ENCODE assay signal across 1 cellular context in the genomic region with DNA sequence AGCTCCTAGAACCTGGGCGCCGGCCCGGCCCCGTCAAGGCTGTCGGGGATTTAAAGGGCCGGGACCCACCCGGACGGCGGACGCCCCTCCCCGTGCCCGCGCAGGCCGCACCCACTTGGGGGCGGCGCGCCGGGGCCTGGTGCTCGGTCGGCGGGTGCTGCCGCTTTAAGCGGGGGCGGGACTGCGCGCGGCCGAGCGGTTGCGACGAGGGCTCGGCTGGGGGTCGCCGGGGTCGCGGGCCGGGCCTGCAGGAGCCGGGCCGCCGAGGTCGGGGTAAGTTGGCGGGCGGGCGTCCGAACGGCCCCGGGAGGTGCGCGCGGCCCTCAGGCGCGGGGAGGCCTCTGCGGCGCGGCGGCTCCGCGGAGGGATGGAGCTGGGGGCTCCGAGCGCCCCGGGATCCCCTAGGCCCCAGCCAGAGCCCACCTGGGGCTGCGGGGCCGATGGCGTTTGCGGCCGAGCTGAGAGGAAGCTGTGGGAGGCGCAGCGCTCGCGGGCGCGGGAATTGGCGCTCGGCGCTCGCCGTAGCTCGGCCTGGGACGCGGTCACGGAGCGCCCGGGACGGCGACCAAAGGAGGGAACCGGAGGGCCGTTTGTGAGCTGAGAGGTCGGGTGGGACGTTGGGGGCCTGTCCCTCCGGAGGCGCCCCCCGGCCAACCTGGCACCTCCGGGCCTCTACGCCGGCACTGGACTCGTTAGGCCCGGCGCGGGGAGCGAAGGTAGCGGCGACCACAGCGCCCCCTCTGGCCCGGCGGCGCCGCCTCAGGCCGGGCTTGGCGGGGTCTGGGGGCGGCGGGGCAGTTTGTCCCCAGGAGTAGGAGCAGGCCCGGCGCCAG.
A peak's percentile ranks its signal among the peaks of the same experiment; 100 is the strongest.
TF ChIP-seq lines count a peak whose summit lies in the region.

Gene TRRAP, plus strand, starts transcription at position 168 of the 833 bp plus-strand sequence. CDS start 2,619 bp downstream, outside the sequence.

TF ChIP-seq in K562, 482 proteins besides CTCF, POLR2A, EP300 and RAD21 (continued from another document):
- TF ChIP-seq ZNF592 (IDR thresholded peaks at IDR 0.05) (peak; percentile 39; the same call in 1 of the 2 replicates), GATAD2B (IDR thresholded peaks at IDR 0.05; ENCODE audit: borderline replicate concordance) (peak; percentile 92), SRSF7 (optimal IDR thresholded peaks at IDR 0.05; ENCODE audit: low read depth, low read length) (no peak), ZBTB5 (IDR thresholded peaks at IDR 0.05) (no peak), EP400 (IDR thresholded peaks at IDR 0.05) (peak; percentile 77; the same call in 1 of the 2 replicates), POLR3A (IDR thresholded peaks at IDR 0.05; ENCODE audit: borderline replicate concordance, extremely low read depth, insufficient read depth, insufficient read length) (no peak), ATF2 (CRISPR knock-in tag; IDR thresholded peaks at IDR 0.05) (no peak), HMGXB4 (CRISPR knock-in tag; IDR thresholded peaks at IDR 0.05) (peak; percentile 99), ZNF354B (CRISPR knock-in tag; IDR thresholded peaks at IDR 0.05) (no peak), ZNF239 (CRISPR knock-in tag; IDR thresholded peaks at IDR 0.05) (no peak), HDAC1 (IDR thresholded peaks at IDR 0.05) (peak in 1 of 2 experiments; percentile 50; a peak in 1 of 4 replicates), E2F4 (CRISPR knock-in tag; IDR thresholded peaks at IDR 0.05; ENCODE audit: low read depth) (no peak; the same call in 1 of the 2 replicates), SRF (CRISPR knock-in tag; IDR thresholded peaks at IDR 0.05) (peak in 1 of 2 experiments; percentile 52; a peak in 1 of 4 replicates), KDM1A (IDR thresholded peaks at IDR 0.05) (no peak), ZNF507 (tag; conservative IDR thresholded peaks at IDR 0.05) (no peak), ZFPM2 (CRISPR knock-in tag; IDR thresholded peaks at IDR 0.05) (0 out of 2 replicates have a peak, but pooled peaks have one; percentile 20), YY1 (IDR thresholded peaks at IDR 0.05; ENCODE audit: borderline replicate concordance in 1 of 3, control insufficient read depth in 1 of 3, extremely low read depth in 1 of 3, insufficient read depth in 3 of 3, insufficient read length in 1 of 3, insufficient replicate concordance in 2 of 3, low read depth in 1 of 3, low read length in 2 of 3) (peak in 2 of 3 experiments; percentile 25 to 67), TCF7 (IDR thresholded peaks at IDR 0.05; ENCODE audit: borderline replicate concordance) (peak; percentile 17; the same call in 1 of the 2 replicates), ZBTB1 (CRISPR knock-in tag; IDR thresholded peaks at IDR 0.05; ENCODE audit: borderline replicate concordance, low read depth) (peak; percentile 66; the same call in 1 of the 2 replicates), SAFB (IDR thresholded peaks at IDR 0.05; ENCODE audit: borderline replicate concordance, low read depth, low read length) (peak; percentile 30; the same call in 1 of the 2 replicates)
- TF ChIP-seq, protein P1, sequence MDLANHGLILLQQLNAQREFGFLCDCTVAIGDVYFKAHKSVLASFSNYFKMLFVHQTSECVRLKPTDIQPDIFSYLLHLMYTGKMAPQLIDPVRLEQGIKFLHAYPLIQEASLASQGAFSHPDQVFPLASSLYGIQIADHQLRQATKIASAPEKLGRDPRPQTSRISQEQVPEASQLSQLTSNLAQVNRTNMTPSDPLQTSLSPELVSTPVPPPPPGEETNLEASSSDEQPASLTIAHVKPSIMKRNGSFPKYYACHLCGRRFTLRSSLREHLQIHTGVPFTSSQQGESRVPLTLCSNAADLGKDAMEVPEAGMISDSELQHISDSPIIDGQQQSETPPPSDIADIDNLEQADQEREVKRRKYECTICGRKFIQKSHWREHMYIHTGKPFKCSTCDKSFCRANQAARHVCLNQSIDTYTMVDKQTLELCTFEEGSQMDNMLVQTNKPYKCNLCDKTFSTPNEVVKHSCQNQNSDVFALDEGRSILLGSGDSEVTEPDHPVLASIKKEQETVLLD (IDR thresholded peaks at IDR 0.05) = no peak
- TF ChIP-seq, protein P2, sequence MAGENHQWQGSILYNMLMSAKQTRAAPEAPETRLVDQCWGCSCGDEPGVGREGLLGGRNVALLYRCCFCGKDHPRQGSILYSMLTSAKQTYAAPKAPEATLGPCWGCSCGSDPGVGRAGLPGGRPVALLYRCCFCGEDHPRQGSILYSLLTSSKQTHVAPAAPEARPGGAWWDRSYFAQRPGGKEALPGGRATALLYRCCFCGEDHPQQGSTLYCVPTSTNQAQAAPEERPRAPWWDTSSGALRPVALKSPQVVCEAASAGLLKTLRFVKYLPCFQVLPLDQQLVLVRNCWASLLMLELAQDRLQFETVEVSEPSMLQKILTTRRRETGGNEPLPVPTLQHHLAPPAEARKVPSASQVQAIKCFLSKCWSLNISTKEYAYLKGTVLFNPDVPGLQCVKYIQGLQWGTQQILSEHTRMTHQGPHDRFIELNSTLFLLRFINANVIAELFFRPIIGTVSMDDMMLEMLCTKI (IDR thresholded peaks at IDR 0.05; ENCODE audit: partially characterized antibody) = no peak
